ENCODE assay signal across 22 cellular contexts in genomic region chr1:3184666-3185065, GRCh38.
"Had no signal": no experiment of that assay in that cellular context is flagged by ENCODE, and none has a peak within 500 bp of the region (broad histone marks: within the 10 kb centered on the region; RNA-seq: fewer than 3 reads in every experiment).

No MANE protein-coding gene starts in this region.

- H3K4me3 Mint-ChIP-seq: activated CD8-positive, alpha-beta T cell treated with anti-CD3 and anti-CD28 coated beads, Interleukin-2, amount 10 ng/mL, durations not matched to agents 7 days and 5 days; activated naive CD8-positive, alpha-beta T cell treated with anti-CD3 and anti-CD28 coated beads, Interleukin-2, amount 50 U/mL, for 24 hours; T-helper 17 cell; WTC11 had no signal

- H3K4me1 Mint-ChIP-seq: activated naive CD8-positive, alpha-beta T cell treated with anti-CD3 and anti-CD28 coated beads, Interleukin-2, amount 50 U/mL, for 24 hours; T-helper 17 cell; WTC11 had no signal

- H3K36me3 Mint-ChIP-seq: WTC11 had no signal

- DNase-seq: activated CD4-positive, alpha-beta T cell treated with anti-CD3 and anti-CD28 coated beads for 48 hours; activated CD4-positive, alpha-beta T cell treated with anti-CD3 and anti-CD28 coated beads, Interleukin-2, amount 50 U/mL, for 4 hours; activated CD4-positive, CD25-positive, alpha-beta regulatory T cell treated with anti-CD3 and anti-CD28 coated beads, Interleukin-2, amount 50 U/mL, for 72 hours; activated CD8-positive, alpha-beta memory T cell treated with anti-CD3 and anti-CD28 coated beads, Interleukin-2, amount 50 U/mL, for 48 hours; activated CD8-positive, alpha-beta T cell treated with anti-CD3 and anti-CD28 coated beads, Interleukin-2, amount 10 ng/mL, durations not matched to agents 7 days and 5 days; activated naive CD4-positive, alpha-beta T cell treated with anti-CD3 and anti-CD28 coated beads, Interleukin-2, amount 50 U/mL, for 16 hours; activated naive CD8-positive, alpha-beta T cell treated with anti-CD3 and anti-CD28 coated beads, Interleukin-2, amount 50 U/mL, for 24 hours; activated T-cell treated with anti-CD3 and anti-CD28 coated beads, Interleukin-2, amount 50 U/mL, for 1 hour; amniotic stem cell; caudate nucleus; Kasumi-1; KBM-7; NCI-H146; NCI-H187 treated with DMSO at 0.1 percent for 48 hours; NCI-H2171; NCI-H2227 treated with DMSO at 0.1 percent for 48 hours; NCI-H526 treated with DMSO at 0.1 percent for 48 hours; NCI-H82; SIG-M5; T-helper 17 cell; T-helper 9 cell had no signal

- ATAC-seq: activated CD8-positive, alpha-beta T cell treated with anti-CD3 and anti-CD28 coated beads, Interleukin-2, amount 10 ng/mL, durations not matched to agents 7 days and 5 days; activated naive CD8-positive, alpha-beta T cell treated with anti-CD3 and anti-CD28 coated beads, Interleukin-2, amount 50 U/mL, for 24 hours; T-helper 17 cell; WTC11 had no signal

- H3K9me3 Mint-ChIP-seq: activated naive CD8-positive, alpha-beta T cell treated with anti-CD3 and anti-CD28 coated beads, Interleukin-2, amount 50 U/mL, for 24 hours; WTC11 had no signal

- H3K27ac Mint-ChIP-seq: activated CD8-positive, alpha-beta T cell treated with anti-CD3 and anti-CD28 coated beads, Interleukin-2, amount 10 ng/mL, durations not matched to agents 7 days and 5 days; activated naive CD8-positive, alpha-beta T cell treated with anti-CD3 and anti-CD28 coated beads, Interleukin-2, amount 50 U/mL, for 24 hours; T-helper 17 cell; WTC11 had no signal
